ENCODE assay signal across 14 cellular contexts in the genomic region with DNA sequence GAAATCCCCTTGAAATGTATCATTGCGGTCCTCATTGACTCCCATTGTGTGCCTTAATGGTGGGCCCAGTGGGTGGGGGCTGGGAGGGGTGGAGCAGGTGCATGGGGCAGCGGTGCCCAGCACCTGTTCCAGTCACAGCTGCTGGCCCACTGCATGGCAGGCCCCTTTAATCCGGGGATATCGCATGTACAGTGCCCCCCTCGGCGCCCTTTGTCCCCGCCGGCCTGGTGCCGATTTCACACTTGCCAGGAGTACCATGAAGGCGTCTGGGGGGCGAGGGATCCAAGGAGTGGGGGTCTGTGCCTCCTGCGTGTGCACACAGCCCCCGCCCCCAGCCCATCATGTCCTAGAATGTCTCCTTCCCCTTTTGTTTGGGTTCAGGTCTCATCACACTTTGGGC. TPM values are rescaled to one million over a fixed set of nuclear protein-coding genes. Genes with fewer than 3 reads are reported as not detected.
DNase-seq lines count a peak whose midpoint lies in the region; ATAC-seq and TF ChIP-seq lines count a peak whose summit lies in the region.
"Had no signal": no experiment of that assay in that cellular context is flagged by ENCODE, and none has a peak within 500 bp of the region (broad histone marks: within the 10 kb centered on the region; RNA-seq: fewer than 3 reads in every experiment).

No MANE protein-coding gene starts in this region.

- peaks cover 39% of the 10 kb centered on the region for H4K20me1 ChIP-seq in smooth muscle cell (ENCODE audit: low read depth)

- H3K79me2 ChIP-seq in smooth muscle cell (ENCODE audit: low read depth), result peaks cover 39% of the 10 kb centered on the region

- no peak for TF ChIP-seq CTCF in WERI-Rb-1 (IDR thresholded peaks at IDR 0.05; ENCODE audit: low read depth, low read length)
- TF ChIP-seq CTCF in smooth muscle cell (IDR thresholded peaks at IDR 0.05; ENCODE audit: borderline replicate concordance, insufficient read depth, poor library complexity, severe bottlenecking), result no peak
- TF ChIP-seq CTCF in Peyer's patch (IDR thresholded peaks at IDR 0.05), result no peak

- H3K9ac ChIP-seq in iPS-20b (ENCODE audit: low read depth, low read length) (no peak overlapping the region), smooth muscle cell (ENCODE audit: low read depth) (no peak overlapping the region)
- H3K9ac ChIP-seq: KMS-11 had no signal

- no peak for TF ChIP-seq POLR2A in Peyer's patch (IDR thresholded peaks at IDR 0.05)

- ATAC-seq in HG03469 (IDR thresholded peaks at IDR 0.05; ENCODE audit: unreplicated experiment), result no peak
- ATAC-seq in GM18498 (IDR thresholded peaks at IDR 0.05; ENCODE audit: unreplicated experiment), result no peak

- no peak overlapping the region for H2AFZ ChIP-seq in smooth muscle cell (ENCODE audit: low read depth)

- H3K4me1 ChIP-seq in iPS-20b (ENCODE audit: insufficient read depth, low read length) (peaks cover 53% of the 10 kb centered on the region), smooth muscle cell (ENCODE audit: low read depth) (peaks cover 61% of the 10 kb centered on the region), Peyer's patch (peaks cover 0 to 37% (median 13%) of the 10 kb centered on the region in 4 donors)

- H3K27ac ChIP-seq in WERI-Rb-1 (peak overlapping the region; percentile 68), iPS-20b (ENCODE audit: low read length) (no peak overlapping the region), smooth muscle cell (ENCODE audit: low read depth) (no peak overlapping the region), Peyer's patch (no peak overlapping the region)
- H3K27ac ChIP-seq: KMS-11 had no signal

- H3K27me3 ChIP-seq in WERI-Rb-1 (ENCODE audit: insufficient read depth, low read depth, severe bottlenecking), result no peaks in the 10 kb centered on the region
- peaks cover 33% of the 10 kb centered on the region for H3K27me3 ChIP-seq in iPS-20b (ENCODE audit: insufficient read depth, low read length)
- H3K27me3 ChIP-seq in smooth muscle cell (ENCODE audit: low read depth), result no peaks in the 10 kb centered on the region
- H3K27me3 ChIP-seq in Peyer's patch, result no peaks in the 10 kb centered on the region

- H3K36me3 ChIP-seq in WERI-Rb-1 (peaks cover 56% of the 10 kb centered on the region), iPS-20b (ENCODE audit: insufficient read depth, low read depth, low read length) (peaks cover 20% of the 10 kb centered on the region), smooth muscle cell (ENCODE audit: low read depth) (no peaks in the 10 kb centered on the region), Peyer's patch (no peaks in the 10 kb centered on the region)

- H3K4me3 ChIP-seq in WERI-Rb-1 (ENCODE audit: low read depth, low read length) (peak overlapping the region; percentile 91), iPS-20b (ENCODE audit: low read length) (peak overlapping the region; percentile 83; the same call in 1 of the 2 replicates), smooth muscle cell (peak overlapping the region; percentile 77), Peyer's patch (peak overlapping the region in 1 of 4 donors; percentile 46)

- peaks cover 35% of the 10 kb centered on the region for H3F3A ChIP-seq in smooth muscle cell (ENCODE audit: low read depth)

- 70% methylated on average over 11 of the region's 13 CpGs for WGBS in smooth muscle cell (ENCODE audit: low lambda C conversion rate)

- H3K4me2 ChIP-seq in smooth muscle cell, result peak overlapping the region; percentile 93
- H3K4me2 ChIP-seq: KMS-11 had no signal

- H3K9me3 ChIP-seq in WERI-Rb-1 (ENCODE audit: severe bottlenecking) (no peaks in the 10 kb centered on the region), iPS-20b (ENCODE audit: insufficient read depth, low read depth, low read length) (no peaks in the 10 kb centered on the region), smooth muscle cell (replicated peaks; ENCODE audit: low read depth) (no peaks in the 10 kb centered on the region), Peyer's patch (no peaks in the 10 kb centered on the region)
- H3K9me3 ChIP-seq: Caco-2 had no signal

- DNase-seq in COLO668 (lab: John Stamatoyannopoulos, UW; ENCODE audit: unreplicated experiment) (peak; percentile 28), WERI-Rb-1 (no peak), smooth muscle cell (lab: John Stamatoyannopoulos, UW; ENCODE audit: unreplicated experiment) (no peak), Peyer's patch (no peak)
- no peak for DNase-seq in stimulated activated CD4-positive, alpha-beta T cell treated with anti-CD3 and anti-CD28 coated beads, Interleukin-4, amount 100 ng/mL, for 4 hours
- DNase-seq: activated naive CD4-positive, alpha-beta T cell; Caco-2; islet precursor cell; NCI-H2029 treated with DMSO at 0.1 percent for 48 hours; OCI-M1 had no signal

RNA-seq across cellular contexts. Expression of gene SNAI1, which starts 2.8 kb away (rescaled TPM):
- total RNA-seq in smooth muscle cell (3.7 and 5.6 TPM in 2 replicates), Peyer's patch (1 to 10 TPM in 3 of 4 donors, under 1 TPM in 1; 0.53 to 3.3 (median 1.4) TPM)
- polyA plus RNA-seq in smooth muscle cell, result 16.1 and 20.7 TPM in 2 replicates

RNA-seq across cellular contexts. Expression of gene RNF114, which starts 49.4 kb away (rescaled TPM):
- total RNA-seq in smooth muscle cell, result 54.2 and 62.7 TPM in 2 replicates
- polyA plus RNA-seq in smooth muscle cell, result 80.5 and 87.2 TPM in 2 replicates
- total RNA-seq in Peyer's patch, result 100 to 1,000 TPM; 205 to 275 (median 259) TPM
